ENCODE assay signal across 1 cellular context in the genomic region with DNA sequence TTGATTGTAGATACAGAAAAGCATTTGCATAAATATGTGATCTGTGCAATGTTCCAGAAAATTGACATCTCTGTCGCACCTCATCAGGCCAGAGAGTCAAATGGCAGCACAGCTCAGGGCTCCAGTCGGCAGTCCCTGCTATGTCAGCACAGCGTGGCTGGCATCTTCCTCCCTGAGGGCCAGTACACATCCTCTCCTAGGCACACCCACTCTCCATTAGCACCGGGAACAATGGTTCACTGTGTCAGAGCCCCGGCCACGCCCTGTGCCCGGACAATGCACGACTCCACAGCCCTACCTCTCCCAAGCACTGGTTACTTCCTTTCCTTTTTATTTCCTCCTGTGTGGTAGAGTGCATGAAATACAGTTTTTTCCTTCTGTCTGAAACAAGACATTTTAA.
A peak's percentile ranks its signal among the peaks of the same experiment; 100 is the strongest.
TF ChIP-seq lines count a peak whose summit lies in the region.

No MANE protein-coding gene starts in this region.

TF ChIP-seq in HCT116, 20 proteins besides CTCF, POLR2A, EP300 and RAD21 (continued from another document):
- TF ChIP-seq, protein P1, sequence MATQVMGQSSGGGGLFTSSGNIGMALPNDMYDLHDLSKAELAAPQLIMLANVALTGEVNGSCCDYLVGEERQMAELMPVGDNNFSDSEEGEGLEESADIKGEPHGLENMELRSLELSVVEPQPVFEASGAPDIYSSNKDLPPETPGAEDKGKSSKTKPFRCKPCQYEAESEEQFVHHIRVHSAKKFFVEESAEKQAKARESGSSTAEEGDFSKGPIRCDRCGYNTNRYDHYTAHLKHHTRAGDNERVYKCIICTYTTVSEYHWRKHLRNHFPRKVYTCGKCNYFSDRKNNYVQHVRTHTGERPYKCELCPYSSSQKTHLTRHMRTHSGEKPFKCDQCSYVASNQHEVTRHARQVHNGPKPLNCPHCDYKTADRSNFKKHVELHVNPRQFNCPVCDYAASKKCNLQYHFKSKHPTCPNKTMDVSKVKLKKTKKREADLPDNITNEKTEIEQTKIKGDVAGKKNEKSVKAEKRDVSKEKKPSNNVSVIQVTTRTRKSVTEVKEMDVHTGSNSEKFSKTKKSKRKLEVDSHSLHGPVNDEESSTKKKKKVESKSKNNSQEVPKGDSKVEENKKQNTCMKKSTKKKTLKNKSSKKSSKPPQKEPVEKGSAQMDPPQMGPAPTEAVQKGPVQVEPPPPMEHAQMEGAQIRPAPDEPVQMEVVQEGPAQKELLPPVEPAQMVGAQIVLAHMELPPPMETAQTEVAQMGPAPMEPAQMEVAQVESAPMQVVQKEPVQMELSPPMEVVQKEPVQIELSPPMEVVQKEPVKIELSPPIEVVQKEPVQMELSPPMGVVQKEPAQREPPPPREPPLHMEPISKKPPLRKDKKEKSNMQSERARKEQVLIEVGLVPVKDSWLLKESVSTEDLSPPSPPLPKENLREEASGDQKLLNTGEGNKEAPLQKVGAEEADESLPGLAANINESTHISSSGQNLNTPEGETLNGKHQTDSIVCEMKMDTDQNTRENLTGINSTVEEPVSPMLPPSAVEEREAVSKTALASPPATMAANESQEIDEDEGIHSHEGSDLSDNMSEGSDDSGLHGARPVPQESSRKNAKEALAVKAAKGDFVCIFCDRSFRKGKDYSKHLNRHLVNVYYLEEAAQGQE (IDR thresholded peaks at IDR 0.05; ENCODE audit: low read depth) = no peak
- TF ChIP-seq EGR1 (IDR thresholded peaks at IDR 0.05; ENCODE audit: low read depth) (peak; percentile 56), FOSL1 (IDR thresholded peaks at IDR 0.05; ENCODE audit: low read depth) (no peak), JUND (IDR thresholded peaks at IDR 0.05) (no peak; the same call in 1 of the 2 replicates), TCF7L2 (IDR thresholded peaks at IDR 0.05; ENCODE audit: borderline replicate concordance, extremely low read depth, insufficient read depth, insufficient read length) (no peak)
